Comparison of ENCODE assay signal across 23 cellular contexts in the genomic region with DNA sequence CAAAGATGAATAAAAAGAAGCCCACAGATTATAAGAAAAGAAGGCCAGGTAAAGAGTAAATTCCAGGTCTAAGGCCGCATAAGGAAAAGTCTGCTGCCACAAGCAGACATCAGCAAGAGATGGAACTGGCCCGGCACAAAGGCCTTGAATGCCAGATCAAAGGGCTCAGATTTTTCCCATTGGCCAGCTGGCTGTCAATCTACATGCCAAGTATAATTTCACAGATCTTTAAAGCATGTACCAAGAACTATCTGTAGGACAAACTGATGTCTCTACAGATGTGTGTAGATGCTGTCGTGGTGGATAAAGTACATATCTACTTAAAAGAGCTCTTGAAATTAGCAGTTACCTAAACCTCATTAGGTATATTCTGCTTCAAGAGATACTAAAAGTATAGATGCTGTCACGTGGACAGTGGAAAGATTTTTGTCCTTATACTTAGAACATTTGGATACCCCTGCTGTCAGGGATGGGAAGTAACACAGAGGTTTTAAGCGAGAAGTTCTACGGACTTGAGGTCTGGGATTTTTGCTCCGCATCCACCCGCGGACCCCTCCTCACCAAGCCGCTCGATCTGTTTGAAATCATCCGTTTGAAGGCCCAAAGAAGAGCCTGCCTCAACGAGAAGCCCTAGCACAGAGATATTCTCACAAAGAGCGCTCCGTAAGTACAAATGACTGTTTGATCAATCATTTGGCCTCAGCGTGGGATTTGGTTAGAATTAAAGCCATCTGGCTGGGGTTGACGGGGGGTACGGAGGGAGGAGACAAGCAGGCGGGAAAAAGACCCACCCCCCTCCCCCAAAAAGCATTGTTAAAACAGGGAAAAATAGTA. TPM values are rescaled to one million over a fixed set of nuclear protein-coding genes. Genes with fewer than 3 reads are reported as not detected.
"Had no signal": no experiment of that assay in that cellular context is flagged by ENCODE, and none has a peak within 500 bp of the region (broad histone marks: within the 10 kb centered on the region; RNA-seq: fewer than 3 reads in every experiment).

No MANE protein-coding gene starts in this region.

- H3K9me3 Mint-ChIP-seq: activated B cell treated with CpG ODN at 0.5 μM for 24 hours; activated naive CD4-positive, alpha-beta T cell treated with anti-CD3 and anti-CD28 coated beads, Interleukin-2, amount 50 U/mL, for 72 hours; activated T-cell treated with anti-CD3 and anti-CD28 coated beads, Interleukin-2, amount 50 U/mL, for 24 hours; activated T-helper 17 cell treated with anti-CD3 and anti-CD28 coated beads, Interleukin-2, amount 50 U/mL, for 72 hours; naive thymus-derived CD4-positive, alpha-beta T cell had no signal

- H2AFZ ChIP-seq: neural progenitor cell had no signal

- H3K4me3 Mint-ChIP-seq: activated B cell treated with CpG ODN at 0.5 μM for 24 hours; activated CD4-positive, alpha-beta T cell treated with anti-CD3 and anti-CD28 coated beads for 36 hours; activated T-cell treated with anti-CD3 and anti-CD28 coated beads, Interleukin-2, amount 50 U/mL, for 24 hours; activated T-helper 17 cell treated with anti-CD3 and anti-CD28 coated beads, Interleukin-2, amount 50 U/mL, for 72 hours; naive thymus-derived CD4-positive, alpha-beta T cell; neural progenitor cell; T-helper 17 cell had no signal

- DNase-seq: activated B cell treated with CpG ODN at 0.5 μM for 24 hours; activated CD4-positive, alpha-beta T cell treated with anti-CD3 and anti-CD28 coated beads for 36 hours; activated CD4-positive, alpha-beta T cell treated with anti-CD3 and anti-CD28 coated beads, Interleukin-2, amount 50 U/mL, for 4 hours; activated CD8-positive, alpha-beta memory T cell treated with anti-CD3 and anti-CD28 coated beads for 24 hours; activated CD8-positive, alpha-beta memory T cell treated with anti-CD3 and anti-CD28 coated beads, Interleukin-2, amount 50 U/mL, for 4 hours; activated T-cell treated with anti-CD3 and anti-CD28 coated beads, Interleukin-2, amount 50 U/mL, for 24 hours; dermis blood vessel endothelial cell; effector CD8-positive, alpha-beta T cell; erythroblast; left colon; mesendoderm; naive thymus-derived CD4-positive, alpha-beta T cell; stimulated activated CD4-positive, alpha-beta T cell treated with anti-CD3 and anti-CD28 coated beads, Interleukin-12 subunit alpha, Interleukin-12 subunit beta, amount 100 ng/mL, for 4 hours; stimulated activated CD4-positive, alpha-beta T cell treated with anti-CD3 and anti-CD28 coated beads, Interleukin-4, amount 100 ng/mL, for 4 hours; stimulated activated naive CD8-positive, alpha-beta T cell treated with anti-CD3 and anti-CD28 coated beads, Interleukin-15, Interleukin-2, amounts not matched to agents 100 U/mL and 50 U/mL, for 24 hours; SW 1271; T-helper 17 cell had no signal

- H3K36me3 Mint-ChIP-seq: activated naive CD4-positive, alpha-beta T cell treated with anti-CD3 and anti-CD28 coated beads, Interleukin-2, amount 50 U/mL, for 72 hours; naive thymus-derived CD4-positive, alpha-beta T cell; neural progenitor cell had no signal

- H3K4me1 ChIP-seq: neural progenitor cell had no signal

- H3K27ac Mint-ChIP-seq: activated B cell treated with CpG ODN at 0.5 μM for 24 hours; activated CD4-positive, alpha-beta T cell treated with anti-CD3 and anti-CD28 coated beads for 36 hours; activated naive CD4-positive, alpha-beta T cell treated with anti-CD3 and anti-CD28 coated beads, Interleukin-2, amount 50 U/mL, for 72 hours; activated T-cell treated with anti-CD3 and anti-CD28 coated beads, Interleukin-2, amount 50 U/mL, for 24 hours; activated T-helper 17 cell treated with anti-CD3 and anti-CD28 coated beads, Interleukin-2, amount 50 U/mL, for 72 hours; neural progenitor cell; progenitor cell of endocrine pancreas; T-helper 17 cell had no signal

- ATAC-seq: activated CD4-positive, alpha-beta T cell treated with anti-CD3 and anti-CD28 coated beads for 36 hours; activated naive CD4-positive, alpha-beta T cell treated with anti-CD3 and anti-CD28 coated beads, Interleukin-2, amount 50 U/mL, for 72 hours; activated T-helper 17 cell treated with anti-CD3 and anti-CD28 coated beads, Interleukin-2, amount 50 U/mL, for 72 hours; left colon; naive thymus-derived CD4-positive, alpha-beta T cell; stimulated activated naive CD8-positive, alpha-beta T cell treated with anti-CD3 and anti-CD28 coated beads, Interleukin-15, Interleukin-2, amounts not matched to agents 100 U/mL and 50 U/mL, for 24 hours; T-helper 17 cell had no signal

- H3K9ac ChIP-seq: neural progenitor cell had no signal

- H3K27ac ChIP-seq: neural progenitor cell had no signal

- H3K36me3 ChIP-seq: neural progenitor cell had no signal

- H3K4me3 ChIP-seq: neural progenitor cell had no signal

- FAIRE-seq: frontal cortex, keratinocyte had no signal

- H3K4me2 ChIP-seq: neural progenitor cell had no signal

- H3K4me1 Mint-ChIP-seq: activated B cell treated with CpG ODN at 0.5 μM for 24 hours; activated CD4-positive, alpha-beta T cell treated with anti-CD3 and anti-CD28 coated beads for 36 hours; activated T-helper 17 cell treated with anti-CD3 and anti-CD28 coated beads, Interleukin-2, amount 50 U/mL, for 72 hours; T-helper 17 cell had no signal

RNA-seq across cellular contexts. Expression of gene GLIS1, which starts 10.0 kb away (rescaled TPM):
- total RNA-seq: activated B cell treated with CpG ODN at 0.5 μM for 24 hours; activated CD4-positive, alpha-beta T cell treated with anti-CD3 and anti-CD28 coated beads for 36 hours; activated naive CD4-positive, alpha-beta T cell treated with anti-CD3 and anti-CD28 coated beads, Interleukin-2, amount 50 U/mL, for 72 hours; activated T-helper 17 cell treated with anti-CD3 and anti-CD28 coated beads, Interleukin-2, amount 50 U/mL, for 72 hours; dermis blood vessel endothelial cell; frontal cortex; naive thymus-derived CD4-positive, alpha-beta T cell; progenitor cell of endocrine pancreas; T-helper 17 cell had no signal
